In genomic region chr15:96326551-96327154, GRCh38 we compare ENCODE assay signal across 1 cellular context.
TF ChIP-seq lines count a peak whose summit lies in the region.

No MANE protein-coding gene starts in this region.

TF ChIP-seq in WTC11, 78 proteins besides CTCF, POLR2A, EP300 and RAD21 (continued from another document):
- TF ChIP-seq FOXJ3 (CRISPR knock-in tag; IDR thresholded peaks at IDR 0.05; ENCODE audit: borderline replicate concordance) = no peak
- no peak for TF ChIP-seq ZNF512 (CRISPR knock-in tag; IDR thresholded peaks at IDR 0.05; ENCODE audit: borderline replicate concordance)
- TF ChIP-seq ZNF263 (CRISPR knock-in tag; IDR thresholded peaks at IDR 0.05; ENCODE audit: low read depth) = no peak
- no peak for TF ChIP-seq ZNF671 (CRISPR knock-in tag; IDR thresholded peaks at IDR 0.05)
- TF ChIP-seq ATF3 (CRISPR knock-in tag; conservative IDR thresholded peaks at IDR 0.05) = no peak
- no peak for TF ChIP-seq ZBTB43 (CRISPR knock-in tag; IDR thresholded peaks at IDR 0.05)
